ENCODE assay signal across 8 cellular contexts in the genomic region with DNA sequence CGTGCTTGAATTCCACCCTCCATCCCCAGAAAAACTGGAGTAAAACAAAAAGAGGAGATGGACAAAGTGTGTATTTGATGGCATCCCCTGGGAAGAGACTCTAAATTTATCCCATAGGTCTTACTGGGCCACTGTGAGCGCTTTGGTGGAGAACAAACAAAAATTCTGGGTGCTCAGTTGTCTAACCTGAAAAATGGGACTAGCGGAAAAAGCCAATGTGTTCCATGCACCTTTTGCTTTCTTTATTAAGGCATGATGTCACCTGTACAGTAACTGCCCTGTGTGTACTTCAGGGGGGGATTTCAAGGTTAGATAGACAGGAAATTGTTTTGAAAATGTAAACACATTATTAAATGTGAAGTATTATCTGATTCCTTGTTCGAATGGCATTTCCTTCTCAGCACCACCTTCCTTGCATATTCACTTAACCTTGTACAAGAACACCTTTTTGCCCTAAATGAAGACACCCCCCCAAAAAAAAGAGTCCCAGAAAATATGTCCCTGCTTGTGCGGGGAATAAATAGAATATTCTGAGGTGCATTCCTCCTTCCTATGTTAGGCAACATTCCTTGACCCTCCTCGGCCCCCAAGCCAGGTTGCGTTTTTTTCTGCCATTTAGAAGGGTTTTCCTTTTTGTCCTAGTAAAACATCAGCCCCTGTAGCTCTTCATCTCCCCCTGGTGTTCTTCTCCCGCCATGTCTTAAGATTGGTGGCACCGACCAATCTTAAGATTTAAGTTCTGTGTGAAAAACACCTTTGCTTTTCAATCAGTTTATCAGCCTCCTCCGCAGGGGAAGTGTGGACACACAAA. TPM values are rescaled to one million over a fixed set of nuclear protein-coding genes. Genes with fewer than 3 reads are reported as not detected.
DNase-seq lines count a peak whose midpoint lies in the region; ATAC-seq and TF ChIP-seq lines count a peak whose summit lies in the region.

No MANE protein-coding gene starts in this region.

- peak overlapping the region; percentile 93 for H3K27ac ChIP-seq in Panc1 (ENCODE audit: low read length)
- H3K27ac ChIP-seq in ovary = no peak overlapping the region

- in situ Hi-C loops in Panc1 (cut with HindIII; ENCODE audit: low pct_unique_long_range_greater_than_20kb, low sequenced_read_pairs) = no loop called here

- peak overlapping the region; percentile 81 for H3K4me3 Mint-ChIP-seq in Calu3 (ENCODE audit: low read depth, unreplicated experiment)

- H3K27ac Mint-ChIP-seq in Calu3 (ENCODE audit: unreplicated experiment) = peak overlapping the region; percentile 85

- 37 to 46% (median 42%) methylated on average over 10 of the region's 10 CpGs for WGBS in ovary, 3 donors

- TF ChIP-seq CTCF in Calu3 (IDR thresholded peaks at IDR 0.05; ENCODE audit: unreplicated experiment) (peak; percentile 51), Panc1 (IDR thresholded peaks at IDR 0.05) (peak; percentile 93), ovary (IDR thresholded peaks at IDR 0.05) (peak in 2 of 3 donors; percentile 20 to 26)

- no peak for TF ChIP-seq POLR2A in ovary (IDR thresholded peaks at IDR 0.05)

- no peaks in the 10 kb centered on the region for H3K27me3 Mint-ChIP-seq in Calu3 (ENCODE audit: unreplicated experiment)

- peaks cover 72% of the 10 kb centered on the region for H3K36me3 Mint-ChIP-seq in Calu3 (ENCODE audit: insufficient read depth, unreplicated experiment)

- H3K4me1 Mint-ChIP-seq in Calu3 (ENCODE audit: low read depth, unreplicated experiment) = peaks cover 31% of the 10 kb centered on the region

- CTCF ChIA-PET in Calu3 (lab: Charles Lee) (interaction anchor here (0.8 to 2.2 kb wide), 9 partner anchors 25 to 634 kb away, joined by 3 to 8 read pairs (median 5); no protein-coding TSS in a partner anchor), Panc1 (lab: Charles Lee) (interaction anchor here (0.6 to 2.7 kb wide), 10 partner anchors 9 to 633 kb away, joined by 3 to 13 read pairs (median 5); no protein-coding TSS in a partner anchor)

- H3K4me1 ChIP-seq in Panc1 (ENCODE audit: control insufficient read depth, insufficient read depth, low read length) = peaks cover 50% of the 10 kb centered on the region
- H3K4me1 ChIP-seq in ovary (ENCODE audit: insufficient read depth) = no peaks in the 10 kb centered on the region

- DNase-seq in Calu3 (peak; percentile 76), Panc1 (ENCODE audit: low read depth, low spot score) (peak; percentile 73), globus pallidus (ENCODE audit: low spot score) (peak; percentile 26), ovary (peak in 2 of 5 donors; percentile 23 to 35)
- DNase-seq in activated T-helper 9 cell treated with anti-CD3 and anti-CD28 coated beads, Interleukin-2, amount 50 U/mL, for 16 hours (ENCODE audit: low read depth) = peak; percentile 6

- no peaks in the 10 kb centered on the region for H3K27me3 ChIP-seq in Panc1 (ENCODE audit: control insufficient read depth, insufficient read depth, low read length)
- H3K27me3 ChIP-seq in ovary = no peaks in the 10 kb centered on the region

- BruUV-seq in Calu3 (replicated peaks; lab: Mats Ljungman, UMichigan) = no TSS peak
- no TSS peak for BruUV-seq in Panc1 (replicated peaks; lab: Mats Ljungman, UMichigan)

- TF ChIP-seq EP300 in ovary (IDR thresholded peaks at IDR 0.05) = no peak

- H3K9me3 ChIP-seq in Panc1 (ENCODE audit: control insufficient read depth, insufficient read depth, low read depth, low read length) (no peaks in the 10 kb centered on the region), ovary (no peaks in the 10 kb centered on the region)

- POLR2A ChIA-PET in Panc1 (lab: Charles Lee) = interaction anchor here (0.7 kb wide), 1 partner anchor 22 kb away, joined by 5 read pairs; no protein-coding TSS in a partner anchor

- intact Hi-C loops in Calu3 (cut with micrococcal nuclease; ENCODE audit: unreplicated experiment) (loop anchor here (1.0 to 5.0 kb wide), 4 partner anchors 54 to 634 kb away; a partner anchor contains a TSS), Panc1 (cut with micrococcal nuclease; ENCODE audit: unreplicated experiment) (loop anchor here (1.0 to 5.0 kb wide), 3 partner anchors 277 to 704 kb away; a partner anchor contains a TSS), ovary (cut with DNase I) (no loop called here)

- peak; percentile 34 for ATAC-seq in HG02678 (IDR thresholded peaks at IDR 0.05; ENCODE audit: unreplicated experiment)
- ATAC-seq in Panc1 = peak; percentile 17; the same call in 1 of the 2 replicates
- no peak for ATAC-seq in HG03520 (IDR thresholded peaks at IDR 0.05; ENCODE audit: unreplicated experiment)
- ATAC-seq in GM21737 (IDR thresholded peaks at IDR 0.05; ENCODE audit: unreplicated experiment) = no peak

- H3K36me3 ChIP-seq in Panc1 (ENCODE audit: control insufficient read depth, insufficient read depth, low read length) (no peaks in the 10 kb centered on the region), ovary (no peaks in the 10 kb centered on the region)

- no peaks in the 10 kb centered on the region for H3K9me3 Mint-ChIP-seq in Calu3 (ENCODE audit: low read depth, unreplicated experiment)

- peak overlapping the region; percentile 60 to 67 for H3K4me3 ChIP-seq in Panc1 (ENCODE audit: low read depth in 2 of 2, low read length in 2 of 2)
- H3K4me3 ChIP-seq in ovary = peak overlapping the region; percentile 30

RNA-seq across cellular contexts. Expression of a gene that starts 1.1 kb away (rescaled TPM):
- total RNA-seq in Calu3 (2022) (24.7 and 40.6 TPM in 2 replicates), Panc1 (2021; ENCODE audit: unreplicated experiment) (15.1 TPM), ovary (10 to 100 TPM in 1 of 7 donors, 1 to 10 TPM in 5, under 1 TPM in 1; 0.95 to 11.1 (median 3.1) TPM)
- polyA plus RNA-seq in Panc1 (2012; ENCODE audit: insufficient read length) = 18.0 TPM
- polyA plus RNA-seq in ovary = 1 to 10 TPM; 2.0 to 8.0 TPM

Comparison
In these comparisons a context has a peak if more than half of its experiments do, and no peak if none do; other contexts are left out.
1. CTCF ChIP-seq: peak in every context shown above with its lines; median percentile 93 in Panc1; 51 in Calu3; 23 in ovary.
2. ATAC-seq: peak in HG02678 (single experiment) and Panc1 (single experiment); none in HG03520 (single experiment) and GM21737 (single experiment).
3. intact Hi-C loops: an anchor here in Calu3 (1.0 to 5.0 kb wide) and Panc1 (1.0 to 5.0 kb wide); none called in ovary.